In genomic region chr4:152877868-152878267, GRCh38 we compare ENCODE assay signal across 31 cellular contexts.
"Had no signal": no experiment of that assay in that cellular context is flagged by ENCODE, and none has a peak within 500 bp of the region (broad histone marks: within the 10 kb centered on the region; RNA-seq: fewer than 3 reads in every experiment).

No MANE protein-coding gene starts in this region.

- H3K4me3 Mint-ChIP-seq: natural killer cell; nephron; neural progenitor cell; stimulated activated memory B cell treated with anti-CD40 and anti-IgM and Interleukin-4, amounts not matched to agents 10 μg/mL and 1 μg/mL and 100 μg/mL, for 72 hours; stimulated activated naive CD8-positive, alpha-beta T cell treated with anti-CD3 and anti-CD28 coated beads, Interleukin-15, amount 100 ng/mL, for 72 hours; type B pancreatic cell had no signal

- H3K4me3 ChIP-seq: neural progenitor cell, ovary, psoas muscle, skin epidermis, smooth muscle cell, spleen, suprapubic skin, testis, tibial artery, transverse colon, upper lobe of right lung, uterus had no signal

- H3K4me1 Mint-ChIP-seq: natural killer cell; nephron; neural progenitor cell; stimulated activated naive CD8-positive, alpha-beta T cell treated with anti-CD3 and anti-CD28 coated beads, Interleukin-15, amount 100 ng/mL, for 72 hours had no signal

- H2AFZ ChIP-seq: neural progenitor cell, parathyroid adenoma had no signal

- H3K9me3 Mint-ChIP-seq: natural killer cell had no signal

- H3K4me2 ChIP-seq: neural progenitor cell, smooth muscle cell had no signal

- H3K36me3 ChIP-seq: neural progenitor cell, ovary, uterus had no signal

- ATAC-seq: natural killer cell; psoas muscle; right cardiac atrium; sciatic nerve; stimulated activated memory B cell treated with anti-CD40 and anti-IgM and Interleukin-4, amounts not matched to agents 10 μg/mL and 1 μg/mL and 100 μg/mL, for 72 hours; stimulated activated naive CD8-positive, alpha-beta T cell treated with anti-CD3 and anti-CD28 coated beads, Interleukin-15, amount 100 ng/mL, for 72 hours; stimulated activated naive CD8-positive, alpha-beta T cell treated with anti-CD3 and anti-CD28 coated beads, Interleukin-15, Interleukin-2, amounts not matched to agents 100 U/mL and 50 U/mL, for 24 hours; upper lobe of right lung had no signal

- H3K9ac ChIP-seq: neural progenitor cell, parathyroid adenoma had no signal

- H3K27ac Mint-ChIP-seq: natural killer cell; nephron; neural progenitor cell; progenitor cell of endocrine pancreas; stimulated activated memory B cell treated with anti-CD40 and anti-IgM and Interleukin-4, amounts not matched to agents 10 μg/mL and 1 μg/mL and 100 μg/mL, for 72 hours; stimulated activated naive CD8-positive, alpha-beta T cell treated with anti-CD3 and anti-CD28 coated beads, Interleukin-15, amount 100 ng/mL, for 72 hours; type B pancreatic cell had no signal

- H3K27me3 Mint-ChIP-seq: progenitor cell of endocrine pancreas; stimulated activated memory B cell treated with anti-CD40 and anti-IgM and Interleukin-4, amounts not matched to agents 10 μg/mL and 1 μg/mL and 100 μg/mL, for 72 hours; stimulated activated naive CD8-positive, alpha-beta T cell treated with anti-CD3 and anti-CD28 coated beads, Interleukin-15, amount 100 ng/mL, for 72 hours; type B pancreatic cell had no signal

- DNase-seq: natural killer cell; occipital lobe; ovary; posterior cingulate gyrus; psoas muscle; right cardiac atrium; spleen; stimulated activated CD4-positive, alpha-beta T cell treated with anti-CD3 and anti-CD28 coated beads, Interleukin-12 subunit alpha, Interleukin-12 subunit beta, amount 100 ng/mL, for 4 hours; stimulated activated CD4-positive, alpha-beta T cell treated with anti-CD3 and anti-CD28 coated beads, Interleukin-1b, Interleukin-23, amount 100 ng/mL, for 48 hours; stimulated activated CD4-positive, alpha-beta T cell treated with anti-CD3 and anti-CD28 coated beads, Interleukin-4, amount 100 ng/mL, for 1 hour; stimulated activated CD4-positive, alpha-beta T cell treated with anti-CD3 and anti-CD28 coated beads, Interleukin-4, amount 100 ng/mL, for 4 hours; stimulated activated CD8-positive, alpha-beta memory T cell treated with anti-CD3 and anti-CD28 coated beads, Interleukin-4, amount 100 ng/mL, for 48 hours; stimulated activated naive CD4-positive, alpha-beta T cell; stimulated activated naive CD8-positive, alpha-beta T cell treated with anti-CD3 and anti-CD28 coated beads, Interleukin-15, amount 100 ng/mL, for 72 hours; stimulated activated naive CD8-positive, alpha-beta T cell treated with anti-CD3 and anti-CD28 coated beads, Interleukin-15, Interleukin-2, amounts not matched to agents 100 U/mL and 50 U/mL, for 24 hours; substantia nigra; testis; tibial artery; transverse colon; upper lobe of right lung; uterus had no signal

- H3K27me3 ChIP-seq: neural progenitor cell, ovary, spleen, suprapubic skin, testis, tibial artery, transverse colon, upper lobe of right lung, uterus had no signal

- H3K4me1 ChIP-seq: neural progenitor cell, parathyroid adenoma, psoas muscle, spleen, suprapubic skin, testis, tibial artery, transverse colon, upper lobe of right lung, uterus had no signal

- H3K27ac ChIP-seq: neural progenitor cell, ovary, parathyroid adenoma, psoas muscle, skin epidermis, spleen, suprapubic skin, testis, tibial artery, transverse colon, upper lobe of right lung, uterus had no signal

- H3K9me3 ChIP-seq: ovary, psoas muscle, suprapubic skin, testis, tibial artery, transverse colon, upper lobe of right lung, uterus had no signal
